In genomic region chr16:31458835-31459721, GRCh38 we compare ENCODE assay signal across 8 cellular contexts. TPM values are rescaled to one million over a fixed set of nuclear protein-coding genes. Genes with fewer than 3 reads are reported as not detected.
DNase-seq lines count a peak whose midpoint lies in the region; ATAC-seq and TF ChIP-seq lines count a peak whose summit lies in the region.

A gene with protein sequence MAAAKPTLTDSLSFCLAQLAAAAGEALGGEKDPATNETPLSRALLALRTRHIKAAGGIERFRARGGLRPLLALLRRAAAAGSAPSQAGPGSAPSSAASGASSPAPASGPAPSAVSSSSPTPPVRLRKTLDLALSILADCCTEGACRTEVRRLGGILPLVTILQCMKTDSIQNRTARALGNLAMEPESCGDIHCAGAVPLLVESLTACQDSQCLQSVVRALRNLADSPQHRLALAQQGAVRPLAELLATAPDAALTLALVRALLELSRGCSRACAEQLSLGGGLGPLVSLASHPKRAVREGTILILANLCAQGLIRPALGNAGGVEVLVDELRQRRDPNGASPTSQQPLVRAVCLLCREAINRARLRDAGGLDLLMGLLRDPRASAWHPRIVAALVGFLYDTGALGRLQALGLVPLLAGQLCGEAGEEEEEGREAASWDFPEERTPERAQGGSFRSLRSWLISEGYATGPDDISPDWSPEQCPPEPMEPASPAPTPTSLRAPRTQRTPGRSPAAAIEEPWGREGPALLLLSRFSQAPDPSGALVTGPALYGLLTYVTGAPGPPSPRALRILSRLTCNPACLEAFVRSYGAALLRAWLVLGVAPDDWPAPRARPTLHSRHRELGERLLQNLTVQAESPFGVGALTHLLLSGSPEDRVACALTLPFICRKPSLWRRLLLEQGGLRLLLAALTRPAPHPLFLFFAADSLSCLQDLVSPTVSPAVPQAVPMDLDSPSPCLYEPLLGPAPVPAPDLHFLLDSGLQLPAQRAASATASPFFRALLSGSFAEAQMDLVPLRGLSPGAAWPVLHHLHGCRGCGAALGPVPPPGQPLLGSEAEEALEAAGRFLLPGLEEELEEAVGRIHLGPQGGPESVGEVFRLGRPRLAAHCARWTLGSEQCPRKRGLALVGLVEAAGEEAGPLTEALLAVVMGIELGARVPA (plus strand): TSS chr16:31459501. CDS start chr16:31459525, 24 bp downstream.

- intact Hi-C loops in aorta (cut with DNase I) = loop anchor here (5.0 to 10.0 kb wide), 2 partner anchors 416 to 427 kb away; partner anchors contain the start of genes ZNF267 (in 2 of the 2) and STX4 (in 1 of the 2)

- H3K9me3 ChIP-seq in right atrium auricular region = no peaks in the 10 kb centered on the region
- H3K9me3 ChIP-seq in aorta (ENCODE audit: control insufficient read depth, low read length) = no peaks in the 10 kb centered on the region

- peak; percentile 62 for ATAC-seq in GM18499 (IDR thresholded peaks at IDR 0.05; ENCODE audit: insufficient read depth, unreplicated experiment)
- ATAC-seq in HG02943 (IDR thresholded peaks at IDR 0.05; ENCODE audit: low read depth, unreplicated experiment) = peak; percentile 73
- peak; percentile 94 for ATAC-seq in aorta (ENCODE audit: low FRiP score)

- H3K27me3 ChIP-seq in right atrium auricular region = no peaks in the 10 kb centered on the region
- no peaks in the 10 kb centered on the region for H3K27me3 ChIP-seq in aorta (ENCODE audit: control insufficient read depth in 1 of 2, insufficient read depth in 2 of 2, low read length in 1 of 2)

- peak; percentile 57 to 81 for TF ChIP-seq CTCF in right atrium auricular region (IDR thresholded peaks at IDR 0.05)

- peak; percentile 68 to 75 for DNase-seq in NCI-H187 (lab: John Stamatoyannopoulos, UW)
- DNase-seq in T-helper 2 cell = peak; percentile 91 to 99 (median 97)
- peak; percentile 79 to 99 (median 97) for DNase-seq in anterior cingulate cortex (lab: John Stamatoyannopoulos, UW)
- peak; percentile 98 for DNase-seq in right atrium auricular region (ENCODE audit: low spot score)
- peak; percentile 99 for DNase-seq in putamen (ENCODE audit: low spot score)
- peak; percentile 99 for DNase-seq in aorta

- H3K4me3 ChIP-seq in right atrium auricular region (peak within 1 kb of the TSS; percentile 73 to 76), aorta (ENCODE audit: low read length in 2 of 2) (peak within 1 kb of the TSS; percentile 51 to 52)

- peak within 1 kb of the TSS; percentile 98 for H3K27ac ChIP-seq in right atrium auricular region
- peak within 1 kb of the TSS; percentile 23 to 95 for H3K27ac ChIP-seq in aorta (ENCODE audit: low read depth in 1 of 2, low read length in 2 of 2)

- H3K36me3 ChIP-seq in right atrium auricular region (peaks cover 22% of the 10 kb centered on the region), aorta (ENCODE audit: control insufficient read depth in 1 of 2, insufficient read depth in 2 of 2, low read length in 1 of 2) (no peaks in the 10 kb centered on the region)

- WGBS in aorta, 2 donors = 0% methylated on average over 98 of the region's 98 CpGs

- H3K4me1 ChIP-seq in right atrium auricular region = peaks cover 0 to 52% of the 10 kb centered on the region in 2 donors
- H3K4me1 ChIP-seq in aorta (ENCODE audit: control insufficient read depth in 1 of 2, insufficient read depth in 2 of 2, low read length in 2 of 2) = no peaks in the 10 kb centered on the region

RNA-seq across cellular contexts. Expression of the gene that starts here (rescaled TPM):
- total RNA-seq in right atrium auricular region = 1 to 10 TPM; 7.4 to 9.0 TPM
- total RNA-seq in aorta = 1 to 10 TPM; 7.9 to 9.7 TPM
- 10 to 100 TPM in 1 of 2 donors, 1 to 10 TPM in 1; 2.1 to 14.1 TPM for polyA plus RNA-seq in aorta

Comparison
In these comparisons a context has a peak if more than half of its experiments do, and no peak if none do; other contexts are left out.
1. Peak in every context shown above with its lines: DNase-seq, ATAC-seq, H3K4me3 ChIP-seq and H3K27ac ChIP-seq.